29 cellular contexts compared by ENCODE assay signal in the genomic region with DNA sequence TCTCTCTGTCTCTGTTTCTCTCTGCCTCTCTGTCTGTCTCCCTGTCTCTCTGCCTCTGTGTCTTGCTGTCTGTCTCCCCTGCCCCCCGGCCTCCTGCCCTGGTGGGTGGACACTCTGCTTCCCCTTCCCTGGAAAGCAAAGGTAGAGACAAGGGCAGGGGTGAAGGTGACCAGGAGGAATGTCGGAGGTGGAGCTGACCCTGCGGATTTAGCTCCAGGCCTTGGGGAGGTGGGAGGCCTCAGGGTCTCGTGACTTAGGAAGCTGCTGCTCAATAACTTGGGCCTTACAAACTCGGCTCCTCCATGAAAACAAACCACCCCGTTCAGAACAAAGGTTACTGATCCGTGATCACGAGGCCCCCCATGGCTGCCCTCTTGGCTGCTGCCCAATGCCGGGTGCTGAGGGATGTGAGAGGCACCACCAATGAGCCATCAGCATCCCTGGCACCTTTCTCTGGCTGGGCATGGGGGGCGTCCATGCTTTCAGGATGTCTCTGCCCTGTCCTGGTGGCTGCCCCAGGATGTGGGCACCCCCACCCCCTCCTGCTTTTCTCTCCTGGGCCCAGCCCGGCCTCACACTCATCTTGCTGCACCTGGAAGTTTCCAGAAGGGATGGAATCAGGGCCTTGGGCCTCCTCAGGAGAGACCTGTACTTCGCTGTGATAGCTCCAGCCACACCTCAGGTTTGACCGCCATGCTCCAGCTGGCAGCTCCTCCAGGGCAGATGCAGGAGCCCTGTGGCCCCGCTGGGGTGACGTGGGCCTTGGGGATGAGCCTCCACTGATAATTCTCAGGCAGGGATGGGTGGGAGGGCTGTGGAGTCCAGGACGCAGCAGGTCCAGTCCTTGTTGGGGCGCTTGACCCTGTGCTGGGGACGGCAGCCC. TPM values are rescaled to one million over a fixed set of nuclear protein-coding genes. Genes with fewer than 3 reads are reported as not detected.
DNase-seq lines count a peak whose midpoint lies in the region; ATAC-seq and TF ChIP-seq lines count a peak whose summit lies in the region.
"Had no signal": no experiment of that assay in that cellular context is flagged by ENCODE, and none has a peak within 500 bp of the region (broad histone marks: within the 10 kb centered on the region; RNA-seq: fewer than 3 reads in every experiment).

No MANE protein-coding gene starts in this region.

- H3K36me3 ChIP-seq in RWPE2 (ENCODE audit: low read depth): no peaks in the 10 kb centered on the region
- no peaks in the 10 kb centered on the region for H3K36me3 ChIP-seq in colonic mucosa
- no peaks in the 10 kb centered on the region for H3K36me3 ChIP-seq in right lobe of liver
- H3K36me3 ChIP-seq in GM23338 (ENCODE audit: insufficient read depth): no peaks in the 10 kb centered on the region
- H3K36me3 ChIP-seq: ovary, sigmoid colon had no signal

- H2AFZ ChIP-seq in GM23338: no peak overlapping the region

- DNase-seq in RWPE2 (ENCODE audit: low spot score) (peak; percentile 57), colonic mucosa (peak; percentile 14), right lobe of liver (peak in 1 of 3 donors; percentile 53), posterior cingulate gyrus (peak in 6 of 10 donors; percentile 1 to 72 (median 26)), GM23338 (ENCODE audit: low spot score) (no peak), left lobe of liver (ENCODE audit: low spot score) (no peak), NCI-H510A (lab: John Stamatoyannopoulos, UW) (no peak)
- DNase-seq: activated CD4-positive, alpha-beta T cell treated with anti-CD3 and anti-CD28 coated beads for 36 hours; activated gamma-delta T cell treated with Interleukin-2 at 50 U/mL for 16 hours; activated T-cell treated with anti-CD3 and anti-CD28 coated beads, Interleukin-2, amount 50 U/mL, for 1 hour; effector CD4-positive, alpha-beta T cell; kidney glomerular epithelial cell; naive B cell; NCI-H1436 treated with DMSO at 0.1 percent for 48 hours; NCI-H446; NCI-H82; ovary; sigmoid colon; stimulated activated CD4-positive, alpha-beta T cell treated with anti-CD3 and anti-CD28 coated beads, Interleukin-4, amount 100 ng/mL, for 24 hours had no signal

- no peak for ATAC-seq in RWPE2 (ENCODE audit: low read depth)
- ATAC-seq in right lobe of liver: no peak
- ATAC-seq in GM23338: no peak
- ATAC-seq in left lobe of liver: no peak
- ATAC-seq: activated CD4-positive, alpha-beta T cell treated with anti-CD3 and anti-CD28 coated beads for 36 hours; stimulated activated effector memory CD8-positive, alpha-beta T cell treated with anti-CD3 and anti-CD28 coated beads, Interleukin-12 subunit alpha, Interleukin-12 subunit beta, amount 100 ng/mL, for 72 hours had no signal

- 37% methylated on average over 7 of the region's 18 CpGs for WGBS in right lobe of liver (ENCODE audit: insufficient coverage, low coverage, low lambda C conversion rate, missing lambda C conversion rate)

- H3F3A ChIP-seq in GM23338 (replicated peaks; ENCODE audit: low read depth): peaks cover 5% of the 10 kb centered on the region; the same call in 1 of the 2 replicates

- H3K4me3 ChIP-seq in RWPE2 (ENCODE audit: severe bottlenecking) (no peak overlapping the region), colonic mucosa (no peak overlapping the region), right lobe of liver (no peak overlapping the region), GM23338 (no peak overlapping the region)
- H3K4me3 ChIP-seq: ovary, sigmoid colon had no signal

- H3K4me3 Mint-ChIP-seq in GM23338: no peak overlapping the region
- H3K4me3 Mint-ChIP-seq: activated CD4-positive, alpha-beta T cell treated with anti-CD3 and anti-CD28 coated beads for 36 hours; memory B cell; naive B cell; stimulated activated effector memory CD8-positive, alpha-beta T cell treated with anti-CD3 and anti-CD28 coated beads, Interleukin-12 subunit alpha, Interleukin-12 subunit beta, amount 100 ng/mL, for 72 hours had no signal

- H4K20me1 ChIP-seq in GM23338 (replicated peaks; ENCODE audit: insufficient read depth): no peaks in the 10 kb centered on the region

- no peak overlapping the region for H3K27ac Mint-ChIP-seq in GM23338
- H3K27ac Mint-ChIP-seq: activated CD4-positive, alpha-beta T cell treated with anti-CD3 and anti-CD28 coated beads for 36 hours; memory B cell; stimulated activated effector memory CD8-positive, alpha-beta T cell treated with anti-CD3 and anti-CD28 coated beads, Interleukin-12 subunit alpha, Interleukin-12 subunit beta, amount 100 ng/mL, for 72 hours had no signal

- H3K27me3 Mint-ChIP-seq in GM23338 (ENCODE audit: insufficient read depth, low read depth, poor library complexity): peaks cover 9% of the 10 kb centered on the region

- no peak overlapping the region for H3K4me2 ChIP-seq in GM23338
- H3K4me2 ChIP-seq: KMS-11 had no signal

- H3K27me3 ChIP-seq in RWPE2 (ENCODE audit: insufficient read depth, poor library complexity, severe bottlenecking): peaks cover 21% of the 10 kb centered on the region
- H3K27me3 ChIP-seq in colonic mucosa: peaks cover 3% of the 10 kb centered on the region
- no peaks in the 10 kb centered on the region for H3K27me3 ChIP-seq in right lobe of liver
- H3K27me3 ChIP-seq in GM23338 (ENCODE audit: insufficient read depth): no peaks in the 10 kb centered on the region
- H3K27me3 ChIP-seq: ovary had no signal

- H3K9me2 ChIP-seq in GM23338 (ENCODE audit: insufficient read depth): no peaks in the 10 kb centered on the region

- H3K79me2 ChIP-seq in GM23338 (replicated peaks; ENCODE audit: insufficient read depth): no peaks in the 10 kb centered on the region

- no peaks in the 10 kb centered on the region for H3K9me3 Mint-ChIP-seq in GM23338
- H3K9me3 Mint-ChIP-seq: memory B cell; stimulated activated effector memory CD8-positive, alpha-beta T cell treated with anti-CD3 and anti-CD28 coated beads, Interleukin-12 subunit alpha, Interleukin-12 subunit beta, amount 100 ng/mL, for 72 hours had no signal

- no peak for TF ChIP-seq POLR2A in right lobe of liver (IDR thresholded peaks at IDR 0.05)

- H3K9ac ChIP-seq in colonic mucosa (ENCODE audit: low read depth in 2 of 2, low read length in 2 of 2): no peak overlapping the region
- H3K9ac ChIP-seq: KMS-11 had no signal

- no peak overlapping the region for H3K27ac ChIP-seq in RWPE2 (ENCODE audit: poor library complexity, severe bottlenecking)
- H3K27ac ChIP-seq in colonic mucosa: no peak overlapping the region
- H3K27ac ChIP-seq in right lobe of liver: peak overlapping the region in 2 of 3 donors; percentile 42 to 95
- H3K27ac ChIP-seq in GM23338 (ENCODE audit: low read depth): no peak overlapping the region
- H3K27ac ChIP-seq: epithelial cell of prostate, KMS-11, ovary, RWPE1, sigmoid colon had no signal

- TF ChIP-seq CTCF in RWPE2 (IDR thresholded peaks at IDR 0.05; ENCODE audit: poor library complexity, severe bottlenecking): no peak
- no peak for TF ChIP-seq CTCF in colonic mucosa (IDR thresholded peaks at IDR 0.05)
- no peak for TF ChIP-seq CTCF in right lobe of liver (IDR thresholded peaks at IDR 0.05)
- TF ChIP-seq CTCF in GM23338 (conservative IDR thresholded peaks at IDR 0.05; ENCODE audit: low read depth in 2 of 2): no peak

- H3K4me1 ChIP-seq in RWPE2 (ENCODE audit: insufficient read depth, poor library complexity, severe bottlenecking): no peaks in the 10 kb centered on the region
- peaks cover 7% of the 10 kb centered on the region for H3K4me1 ChIP-seq in colonic mucosa
- H3K4me1 ChIP-seq in right lobe of liver: peaks cover 0 to 51% (median 23%) of the 10 kb centered on the region in 4 donors
- H3K4me1 ChIP-seq in GM23338 (ENCODE audit: insufficient read depth): no peaks in the 10 kb centered on the region
- H3K4me1 ChIP-seq: sigmoid colon had no signal

- intact Hi-C loops in colonic mucosa (cut with DNase I) (no loop called here), right lobe of liver (cut with DNase I) (loop anchor here in 1 of 2 donors (10.0 kb wide), 1 partner anchor 148 kb away; no protein-coding TSS in a partner anchor), posterior cingulate gyrus (cut with DNase I) (no loop called here)

- H3K9me3 ChIP-seq in RWPE2 (ENCODE audit: severe bottlenecking) (no peaks in the 10 kb centered on the region), colonic mucosa (no peaks in the 10 kb centered on the region), right lobe of liver (no peaks in the 10 kb centered on the region)
- H3K9me3 ChIP-seq: ovary, sigmoid colon had no signal

- H3K36me3 Mint-ChIP-seq in GM23338 (ENCODE audit: low read depth): no peaks in the 10 kb centered on the region
- H3K36me3 Mint-ChIP-seq: naive B cell; stimulated activated effector memory CD8-positive, alpha-beta T cell treated with anti-CD3 and anti-CD28 coated beads, Interleukin-12 subunit alpha, Interleukin-12 subunit beta, amount 100 ng/mL, for 72 hours had no signal

- H3K4me1 Mint-ChIP-seq in GM23338: no peaks in the 10 kb centered on the region
- H3K4me1 Mint-ChIP-seq: activated CD4-positive, alpha-beta T cell treated with anti-CD3 and anti-CD28 coated beads for 36 hours; stimulated activated effector memory CD8-positive, alpha-beta T cell treated with anti-CD3 and anti-CD28 coated beads, Interleukin-12 subunit alpha, Interleukin-12 subunit beta, amount 100 ng/mL, for 72 hours had no signal

TF ChIP-seq in GM23338, 12 proteins besides CTCF, POLR2A, EP300 and RAD21 (continues in another document):
- no peak for TF ChIP-seq POLR2AphosphoS5 (IDR thresholded peaks at IDR 0.05; ENCODE audit: low read depth)

RNA-seq across cellular contexts. Expression of a gene that starts 14.8 kb away (rescaled TPM):
- total RNA-seq in colonic mucosa: 10 to 100 TPM in 1 of 2 donors, under 1 TPM in 1; 0.67 to 56.2 TPM
- total RNA-seq in right lobe of liver: under 1 TPM; 0.12 to 0.93 (median 0.41) TPM
- not detected in 2 replicates for total RNA-seq in GM23338 (2014; rRNA removed; shearing (Covaris generic))
- polyA plus RNA-seq in GM23338 (2016; fragmentation: Nextera tagmentation; extraction: Ambion mirVana): not detected in 2 replicates
- 0.73 TPM for total RNA-seq in left lobe of liver
- total RNA-seq: activated CD4-positive, alpha-beta T cell treated with anti-CD3 and anti-CD28 coated beads for 36 hours; Daoy; sigmoid colon; subcutaneous adipose tissue; T-helper 2 cell treated with Interferon-gamma antibody and Interleukin-4, amounts not matched to agents 100 ng/mL and 5 ng/mL, for 36 hours; ureter had no signal
- polyA plus RNA-seq: ovary had no signal

RNA-seq across cellular contexts. Expression of a gene that starts 38.6 kb away (rescaled TPM):
- total RNA-seq in colonic mucosa: under 1 TPM in 1 of 2 donors, not detected in 1; 0.27 TPM
- total RNA-seq in right lobe of liver: not detected
- not detected in 2 replicates for total RNA-seq in GM23338 (2014; rRNA removed; shearing (Covaris generic))
- polyA plus RNA-seq in GM23338 (2016; fragmentation: Nextera tagmentation; extraction: Ambion mirVana): not detected in 2 replicates
- not detected for total RNA-seq in left lobe of liver
- total RNA-seq: activated CD4-positive, alpha-beta T cell treated with anti-CD3 and anti-CD28 coated beads for 36 hours; cerebellum; Daoy; ovary; sigmoid colon; subcutaneous adipose tissue; T-helper 2 cell treated with Interferon-gamma antibody and Interleukin-4, amounts not matched to agents 100 ng/mL and 5 ng/mL, for 36 hours; ureter had no signal
- polyA plus RNA-seq: ovary had no signal

Comparison
In these comparisons a context has a peak if more than half of its experiments do, and no peak if none do; other contexts are left out.
1. DNase-seq: peak in RWPE2 (single experiment), colonic mucosa (single experiment) and posterior cingulate gyrus (6 of 10); none in GM23338 (single experiment), left lobe of liver (single experiment) and NCI-H510A (single experiment).
2. H3K27ac ChIP-seq: peak in right lobe of liver (2 of 3); none in RWPE2 (single experiment), colonic mucosa (single experiment) and GM23338 (single experiment).